12 cellular contexts compared by ENCODE assay signal in genomic region chr7:148670807-148671206, GRCh38.
"Had no signal": no experiment of that assay in that cellular context is flagged by ENCODE, and none has a peak within 500 bp of the region (broad histone marks: within the 10 kb centered on the region; RNA-seq: fewer than 3 reads in every experiment).

No MANE protein-coding gene starts in this region.

- DNase-seq: activated CD4-positive, alpha-beta T cell treated with anti-CD3 and anti-CD28 coated beads for 1 hour; activated CD4-positive, alpha-beta T cell treated with anti-CD3 and anti-CD28 coated beads, Interleukin-2, amount 50 U/mL, for 48 hours; activated gamma-delta T cell; activated naive CD8-positive, alpha-beta T cell treated with anti-CD3 and anti-CD28 coated beads for 36 hours; activated T-cell treated with anti-CD3 and anti-CD28 coated beads, Interleukin-2, amount 50 U/mL, for 48 hours; endodermal cell; erythroblast; hippocampal formation; midbrain; naive B cell; posterior cingulate gyrus; stomach had no signal
